Comparison of ENCODE assay signal across 8 cellular contexts in genomic region chr14:81565441-81566290, GRCh38. TPM values are rescaled to one million over a fixed set of nuclear protein-coding genes. Genes with fewer than 3 reads are reported as not detected.
DNase-seq lines count a peak whose midpoint lies in the region; ATAC-seq and TF ChIP-seq lines count a peak whose summit lies in the region.

No MANE protein-coding gene starts in this region.

- H3K79me2 ChIP-seq in Karpas-422 (ENCODE audit: low read length): no peaks in the 10 kb centered on the region

- TF ChIP-seq CTCF in ascending aorta (IDR thresholded peaks at IDR 0.05): peak; percentile 18 to 74 (median 39)
- peak; percentile 42 for TF ChIP-seq CTCF in kidney epithelial cell (IDR thresholded peaks at IDR 0.05; ENCODE audit: insufficient read depth, low read length, poor library complexity, severe bottlenecking)

- no peak overlapping the region for H2AFZ ChIP-seq in Karpas-422 (ENCODE audit: low read length)

- TF ChIP-seq POLR2A in GM18505 (IDR thresholded peaks at IDR 0.05; ENCODE audit: borderline replicate concordance, extremely low read depth, insufficient read depth, insufficient read length): no peak

- ATAC-seq in GM21717 (IDR thresholded peaks at IDR 0.05; ENCODE audit: unreplicated experiment) (peak; percentile 79), GM18505 (IDR thresholded peaks at IDR 0.05; ENCODE audit: unreplicated experiment) (no peak)

- H3K9me2 ChIP-seq in Karpas-422 (replicated peaks; ENCODE audit: insufficient read depth, low read length): no peaks in the 10 kb centered on the region

- DNase-seq in activated CD4-positive, alpha-beta T cell treated with anti-CD3 and anti-CD28 coated beads for 48 hours: peak; percentile 13
- DNase-seq in activated CD4-positive, alpha-beta T cell treated with anti-CD3 and anti-CD28 coated beads for 4 hours: no peak
- DNase-seq in Karpas-422 (peak; percentile 77), ascending aorta (ENCODE audit: low spot score in 2 of 2) (no peak), kidney epithelial cell (ENCODE audit: low read depth) (no peak)
- DNase-seq in stimulated activated CD4-positive, alpha-beta T cell treated with anti-CD3 and anti-CD28 coated beads, Interleukin-4, amount 100 ng/mL, for 1 hour: no peak

- no peak overlapping the region for H3K4me2 ChIP-seq in Karpas-422 (ENCODE audit: low read depth, low read length, poor library complexity, severe bottlenecking)

- H3K27ac ChIP-seq in Karpas-422 (ENCODE audit: low read length) (no peak overlapping the region), ascending aorta (no peak overlapping the region)

- H3K9me3 ChIP-seq in Karpas-422 (ENCODE audit: low read length): no peaks in the 10 kb centered on the region
- H3K9me3 ChIP-seq in ascending aorta: no peaks in the 10 kb centered on the region

- H3K36me3 ChIP-seq in Karpas-422 (ENCODE audit: insufficient read depth, low read length): no peaks in the 10 kb centered on the region
- H3K36me3 ChIP-seq in ascending aorta: no peaks in the 10 kb centered on the region
- H3K36me3 ChIP-seq in kidney epithelial cell (ENCODE audit: control insufficient read depth, insufficient read depth, low read length): no peaks in the 10 kb centered on the region

- no peaks in the 10 kb centered on the region for H4K20me1 ChIP-seq in Karpas-422 (ENCODE audit: insufficient read depth, low read depth, low read length)

- H3K27me3 ChIP-seq in Karpas-422 (ENCODE audit: low read length) (no peaks in the 10 kb centered on the region), ascending aorta (no peaks in the 10 kb centered on the region), kidney epithelial cell (ENCODE audit: control insufficient read depth, insufficient read depth, low read length) (no peaks in the 10 kb centered on the region)

- intact Hi-C loops in ascending aorta (cut with DNase I): no loop called here

- no peak overlapping the region for H3K4me3 ChIP-seq in Karpas-422 (ENCODE audit: low read length)
- no peak overlapping the region for H3K4me3 ChIP-seq in ascending aorta
- no peak overlapping the region for H3K4me3 ChIP-seq in kidney epithelial cell (ENCODE audit: low read depth, low read length)

- H3K9ac ChIP-seq in Karpas-422 (ENCODE audit: low read length): no peak overlapping the region

- H3K4me1 ChIP-seq in Karpas-422 (ENCODE audit: low read length): no peaks in the 10 kb centered on the region
- H3K4me1 ChIP-seq in ascending aorta: no peaks in the 10 kb centered on the region

RNA-seq across cellular contexts. Expression of gene SEL1L, which starts 32.0 kb away (rescaled TPM):
- 75.7 and 116 TPM in 2 replicates for total RNA-seq in Karpas-422 (2014; rRNA removed; shearing (Covaris generic); ENCODE audit: low replicate concordance)
- total RNA-seq in ascending aorta (37.3 TPM), kidney epithelial cell (78.7 and 82.6 TPM in 2 replicates)

Comparison
In these comparisons a context has a peak if more than half of its experiments do, and no peak if none do; other contexts are left out.
1. DNase-seq: peak in activated CD4-positive, alpha-beta T cell treated with anti-CD3 and anti-CD28 coated beads for 48 hours (single experiment) and Karpas-422 (single experiment); none in activated CD4-positive, alpha-beta T cell treated with anti-CD3 and anti-CD28 coated beads for 4 hours (0 of 2), ascending aorta (0 of 2), kidney epithelial cell (single experiment) and stimulated activated CD4-positive, alpha-beta T cell treated with anti-CD3 and anti-CD28 coated beads, Interleukin-4, amount 100 ng/mL, for 1 hour (single experiment).